ENCODE assay signal across 27 cellular contexts in the genomic region with DNA sequence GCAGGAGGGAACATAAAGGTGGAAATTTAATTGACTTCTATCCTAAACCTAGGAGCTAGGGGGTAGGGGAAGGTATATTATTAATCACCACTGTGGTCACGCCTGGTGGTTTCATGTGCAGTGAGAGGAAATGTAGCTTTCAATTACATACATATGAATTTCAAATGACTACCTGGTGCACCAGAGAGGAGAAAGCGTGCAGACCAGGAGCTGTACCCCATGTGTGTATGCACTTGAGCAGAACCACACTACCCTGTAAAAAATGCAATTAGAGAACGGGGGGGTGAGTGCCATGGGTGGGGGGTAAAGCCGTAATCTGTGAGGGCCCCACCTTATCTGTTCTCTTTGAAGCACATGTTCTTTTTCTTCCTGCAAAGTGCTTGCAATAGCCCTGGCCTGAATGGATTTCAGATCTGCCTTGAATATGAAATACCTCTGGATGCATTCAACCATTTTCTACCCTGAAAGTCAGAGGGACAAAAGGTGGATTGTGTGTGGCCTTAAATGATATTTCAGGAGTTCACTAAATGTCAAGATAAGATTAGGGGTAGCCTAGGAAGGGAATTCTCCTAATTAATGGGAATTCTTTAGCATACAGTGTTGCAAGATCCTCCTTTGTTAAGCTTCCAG. TPM values are rescaled to one million over a fixed set of nuclear protein-coding genes. Genes with fewer than 3 reads are reported as not detected.
DNase-seq lines count a peak whose midpoint lies in the region; ATAC-seq, FAIRE-seq and TF ChIP-seq lines count a peak whose summit lies in the region.
"Had no signal": no experiment of that assay in that cellular context is flagged by ENCODE, and none has a peak within 500 bp of the region (broad histone marks: within the 10 kb centered on the region; RNA-seq: fewer than 3 reads in every experiment).

No MANE protein-coding gene starts in this region.

- no peaks in the 10 kb centered on the region for H3K9me3 Mint-ChIP-seq in activated naive CD8-positive, alpha-beta T cell treated with anti-CD3 and anti-CD28 coated beads, Interleukin-2, amount 10 ng/mL, durations not matched to agents 7 days and 5 days
- H3K9me3 Mint-ChIP-seq in natural killer cell = no peaks in the 10 kb centered on the region
- H3K9me3 Mint-ChIP-seq: activated B cell treated with CpG ODN at 0.5 μM for 24 hours had no signal

- DNase-seq in activated naive CD8-positive, alpha-beta T cell treated with anti-CD3 and anti-CD28 coated beads, Interleukin-2, amount 10 ng/mL, durations not matched to agents 7 days and 5 days = no peak
- DNase-seq in natural killer cell (no peak), nucleus accumbens (lab: John Stamatoyannopoulos, UW) (no peak), RCC 7860 (ENCODE audit: low spot score) (no peak)
- DNase-seq: ACHN; activated B cell treated with CpG ODN at 0.5 μM for 24 hours; brain microvascular endothelial cell; C1 segment of cervical spinal cord; hypothalamus; NCI-H510A treated with DMSO at 0.1 percent for 48 hours; stimulated activated CD4-positive, alpha-beta T cell treated with anti-CD3 and anti-CD28 coated beads, Interleukin-12 subunit alpha, Interleukin-12 subunit beta, amount 100 ng/mL, for 4 hours; stimulated activated CD4-positive, alpha-beta T cell treated with anti-CD3 and anti-CD28 coated beads, Interleukin-4, amount 100 ng/mL, for 4 hours; SW 1271; upper lobe of right lung had no signal

- ATAC-seq in activated naive CD8-positive, alpha-beta T cell treated with anti-CD3 and anti-CD28 coated beads, Interleukin-2, amount 10 ng/mL, durations not matched to agents 7 days and 5 days (ENCODE audit: low read depth) = peak; percentile 70
- peak in 1 of 3 donors; percentile 57 for ATAC-seq in natural killer cell
- no peak for ATAC-seq in GM18909 (IDR thresholded peaks at IDR 0.05; ENCODE audit: poor library complexity, unreplicated experiment)
- ATAC-seq in GM21381 (IDR thresholded peaks at IDR 0.05; ENCODE audit: unreplicated experiment) = no peak
- ATAC-seq: upper lobe of right lung had no signal

- H3K4me2 ChIP-seq in BLaER1 = peak overlapping the region; percentile 51

- no peaks in the 10 kb centered on the region for H4K20me1 ChIP-seq in BLaER1

- H3K4me1 Mint-ChIP-seq in activated naive CD8-positive, alpha-beta T cell treated with anti-CD3 and anti-CD28 coated beads, Interleukin-2, amount 10 ng/mL, durations not matched to agents 7 days and 5 days = peaks cover 30% of the 10 kb centered on the region
- peaks cover 35 to 41% of the 10 kb centered on the region in 2 donors for H3K4me1 Mint-ChIP-seq in natural killer cell
- H3K4me1 Mint-ChIP-seq: activated B cell treated with CpG ODN at 0.5 μM for 24 hours had no signal

- H3K36me3 Mint-ChIP-seq in activated naive CD8-positive, alpha-beta T cell treated with anti-CD3 and anti-CD28 coated beads, Interleukin-2, amount 10 ng/mL, durations not matched to agents 7 days and 5 days = no peaks in the 10 kb centered on the region
- H3K36me3 Mint-ChIP-seq in natural killer cell = peaks cover 9% of the 10 kb centered on the region

- intact Hi-C loops in natural killer cell (cut with micrococcal nuclease) = no loop called here

- no peak for FAIRE-seq in RCC 7860 (lab: Jason Lieb, UNC)
- FAIRE-seq: frontal cortex, keratinocyte had no signal

- no peak overlapping the region for H3K27ac Mint-ChIP-seq in activated naive CD8-positive, alpha-beta T cell treated with anti-CD3 and anti-CD28 coated beads, Interleukin-2, amount 10 ng/mL, durations not matched to agents 7 days and 5 days
- no peak overlapping the region for H3K27ac Mint-ChIP-seq in natural killer cell
- H3K27ac Mint-ChIP-seq: activated B cell treated with CpG ODN at 0.5 μM for 24 hours had no signal

- H3K27ac ChIP-seq in BLaER1 (no peak overlapping the region), HUES48 (ENCODE audit: low read depth, low read length) (peak overlapping the region; percentile 43)
- H3K27ac ChIP-seq: brain microvascular endothelial cell, esophagus muscularis mucosa, right atrium auricular region, upper lobe of right lung had no signal

- H3K36me3 ChIP-seq in BLaER1 = no peaks in the 10 kb centered on the region
- no peaks in the 10 kb centered on the region for H3K36me3 ChIP-seq in HUES48 (ENCODE audit: control insufficient read depth, insufficient read depth, low read length)
- H3K36me3 ChIP-seq: brain microvascular endothelial cell, esophagus muscularis mucosa, HAP-1, right atrium auricular region, upper lobe of right lung had no signal

- H3K4me3 ChIP-seq in BLaER1 = no peak overlapping the region
- no peak overlapping the region for H3K4me3 ChIP-seq in HUES48 (ENCODE audit: low read depth, low read length)
- H3K4me3 ChIP-seq: esophagus muscularis mucosa, HAP-1, lung, right atrium auricular region, upper lobe of right lung had no signal

- H3K9me3 ChIP-seq in BLaER1 (no peaks in the 10 kb centered on the region), HUES48 (ENCODE audit: control insufficient read depth, insufficient read depth, low read length) (no peaks in the 10 kb centered on the region)
- H3K9me3 ChIP-seq: esophagus muscularis mucosa, HAP-1, right atrium auricular region, upper lobe of right lung had no signal

- TF ChIP-seq CTCF in natural killer cell (IDR thresholded peaks at IDR 0.05) = no peak

- H3K27me3 Mint-ChIP-seq in activated naive CD8-positive, alpha-beta T cell treated with anti-CD3 and anti-CD28 coated beads, Interleukin-2, amount 10 ng/mL, durations not matched to agents 7 days and 5 days = peaks cover 37% of the 10 kb centered on the region
- peaks cover 20 to 21% of the 10 kb centered on the region in 2 donors for H3K27me3 Mint-ChIP-seq in natural killer cell (ENCODE audit: low read depth in 2 of 2)

- POLR2A ChIA-PET in activated naive CD8-positive, alpha-beta T cell treated with anti-CD3 and anti-CD28 coated beads, Interleukin-2, amount 10 ng/mL, durations not matched to agents 7 days and 5 days (lab: Charles Lee) = interaction anchor here (0.9 to 1.5 kb wide), 2 partner anchors 16 to 618 kb away, joined by 4 to 10 read pairs; a partner anchor contains a TSS

- peaks cover 41% of the 10 kb centered on the region for H3K4me1 ChIP-seq in BLaER1
- H3K4me1 ChIP-seq in HUES48 (ENCODE audit: control insufficient read depth, insufficient read depth, low read length) = peaks cover 19% of the 10 kb centered on the region
- H3K4me1 ChIP-seq: esophagus muscularis mucosa, HAP-1, right atrium auricular region, upper lobe of right lung had no signal

- H3K27me3 ChIP-seq in BLaER1 (no peaks in the 10 kb centered on the region), HUES48 (ENCODE audit: control insufficient read depth, insufficient read depth, low read length) (peaks cover 18% of the 10 kb centered on the region)
- H3K27me3 ChIP-seq: brain microvascular endothelial cell, right atrium auricular region had no signal

- H3K9ac ChIP-seq in BLaER1 (no peak overlapping the region), HUES48 (ENCODE audit: low read depth, low read length) (no peak overlapping the region)

- peak overlapping the region; percentile 43 for H3K4me3 Mint-ChIP-seq in activated naive CD8-positive, alpha-beta T cell treated with anti-CD3 and anti-CD28 coated beads, Interleukin-2, amount 10 ng/mL, durations not matched to agents 7 days and 5 days
- H3K4me3 Mint-ChIP-seq in natural killer cell = peak overlapping the region; percentile 25
- H3K4me3 Mint-ChIP-seq: activated B cell treated with CpG ODN at 0.5 μM for 24 hours had no signal

RNA-seq across cellular contexts. Expression of a gene that starts 30.9 kb away (rescaled TPM):
- total RNA-seq in activated naive CD8-positive, alpha-beta T cell treated with anti-CD3 and anti-CD28 coated beads, Interleukin-2, amount 10 ng/mL, durations not matched to agents 7 days and 5 days = under 1 TPM; 0.17 to 0.39 TPM
- total RNA-seq in natural killer cell = under 1 TPM; 0.24 to 0.53 (median 0.41) TPM
- total RNA-seq: activated B cell treated with CpG ODN at 0.5 μM for 24 hours, Daoy, MCF 10A, osteocyte, right atrium auricular region had no signal
